ENCODE assay signal across 18 cellular contexts in genomic region chr2:196088209-196088608, GRCh38. TPM values are rescaled to one million over a fixed set of nuclear protein-coding genes. Genes with fewer than 3 reads are reported as not detected.
DNase-seq lines count a peak whose midpoint lies in the region; ATAC-seq and TF ChIP-seq lines count a peak whose summit lies in the region.
"Had no signal": no experiment of that assay in that cellular context is flagged by ENCODE, and none has a peak within 500 bp of the region (broad histone marks: within the 10 kb centered on the region; RNA-seq: fewer than 3 reads in every experiment).

No MANE protein-coding gene starts in this region.

- H3K4me3 Mint-ChIP-seq in HFFc6 (no peak overlapping the region), endodermal cell (no peak overlapping the region)
- no peak overlapping the region for H3K4me3 Mint-ChIP-seq in T-helper 2 cell treated with Interferon-gamma antibody and Interleukin-4, amounts not matched to agents 5 μg/mL and 100 μg/mL, for 36 hours
- H3K4me3 Mint-ChIP-seq: activated CD4-positive, alpha-beta memory T cell treated with anti-CD3 and anti-CD28 coated beads, Interleukin-2, amount 10 ng/mL, durations not matched to agents 7 days and 5 days had no signal

- peaks cover 8% of the 10 kb centered on the region for H3K9me3 Mint-ChIP-seq in HFFc6
- peaks cover 32% of the 10 kb centered on the region for H3K9me3 Mint-ChIP-seq in T-helper 2 cell treated with Interferon-gamma antibody and Interleukin-4, amounts not matched to agents 5 μg/mL and 100 μg/mL, for 36 hours
- peaks cover 32% of the 10 kb centered on the region for H3K9me3 Mint-ChIP-seq in endodermal cell

- DNase-seq in DMS153 (lab: John Stamatoyannopoulos, UW) (peak; percentile 20), HFFc6 (peak; percentile 34), Peyer's patch (peak in 2 of 3 donors; percentile 51 to 67), fibroblast of the aortic adventitia (ENCODE audit: low read depth) (peak; percentile 48), HEK293T (ENCODE audit: extremely low spot score) (no peak), endodermal cell (no peak)
- no peak for DNase-seq in T-helper 2 cell treated with Interferon-gamma antibody and Interleukin-4, amounts not matched to agents 5 μg/mL and 100 μg/mL, for 36 hours (ENCODE audit: low spot score)
- DNase-seq: activated CD4-positive, alpha-beta memory T cell treated with anti-CD3 and anti-CD28 coated beads, Interleukin-2, amount 10 ng/mL, durations not matched to agents 7 days and 5 days; activated gamma-delta T cell; GDM1; mesendoderm; NCI-H146; PC-3 had no signal

- TF ChIP-seq POLR2A in Peyer's patch (IDR thresholded peaks at IDR 0.05), result no peak

- H3K27me3 Mint-ChIP-seq in HFFc6 (ENCODE audit: insufficient read depth), result peaks cover 2% of the 10 kb centered on the region
- H3K27me3 Mint-ChIP-seq in T-helper 2 cell treated with Interferon-gamma antibody and Interleukin-4, amounts not matched to agents 5 μg/mL and 100 μg/mL, for 36 hours (ENCODE audit: low read depth), result no peaks in the 10 kb centered on the region
- H3K27me3 Mint-ChIP-seq in endodermal cell (ENCODE audit: insufficient read depth), result no peaks in the 10 kb centered on the region

- POLR2A ChIA-PET in HEK293T (lab: Yijun Ruan, JAX), result no interaction called here

- 88 to 92% methylated on average over 2 of the region's 2 CpGs for WGBS in endodermal cell (ENCODE audit: insufficient coverage in 1 of 2, insufficient read length in 1 of 2), 2 experiments

- H3K9ac ChIP-seq in endodermal cell (ENCODE audit: extremely low read depth, low read length, poor library complexity, severe bottlenecking), result no peak overlapping the region
- H3K9ac ChIP-seq: BLaER1 treated with 17β-estradiol and CSF1 and Interleukin-3, amounts not matched to agents 10 nM and 100 nM had no signal

- H3K27ac Mint-ChIP-seq in HFFc6, result no peak overlapping the region
- H3K27ac Mint-ChIP-seq in T-helper 2 cell treated with Interferon-gamma antibody and Interleukin-4, amounts not matched to agents 5 μg/mL and 100 μg/mL, for 36 hours, result no peak overlapping the region
- no peak overlapping the region for H3K27ac Mint-ChIP-seq in endodermal cell
- H3K27ac Mint-ChIP-seq: activated CD4-positive, alpha-beta memory T cell treated with anti-CD3 and anti-CD28 coated beads, Interleukin-2, amount 10 ng/mL, durations not matched to agents 7 days and 5 days had no signal

- CTCF ChIA-PET in HEK293T (lab: Yijun Ruan, JAX), result no interaction called here

- H3K36me3 Mint-ChIP-seq in HFFc6 (ENCODE audit: low read depth) (peaks cover 13% of the 10 kb centered on the region), endodermal cell (ENCODE audit: low read depth) (peaks cover 4% of the 10 kb centered on the region)
- peaks cover 7% of the 10 kb centered on the region for H3K36me3 Mint-ChIP-seq in T-helper 2 cell treated with Interferon-gamma antibody and Interleukin-4, amounts not matched to agents 5 μg/mL and 100 μg/mL, for 36 hours (ENCODE audit: low read depth)

- ATAC-seq in GM21786 (IDR thresholded peaks at IDR 0.05; ENCODE audit: unreplicated experiment), result no peak
- ATAC-seq: HCT116, PC-3 had no signal

- H3K4me3 ChIP-seq in Peyer's patch (no peak overlapping the region), fibroblast of the aortic adventitia (ENCODE audit: low read depth, low read length) (no peak overlapping the region), endodermal cell (ENCODE audit: low read length) (no peak overlapping the region)
- H3K4me3 ChIP-seq: BLaER1 treated with 17β-estradiol and CSF1 and Interleukin-3, amounts not matched to agents 10 nM and 100 nM; smooth muscle cell had no signal

- H3K36me3 ChIP-seq in Peyer's patch (no peaks in the 10 kb centered on the region), endodermal cell (ENCODE audit: control insufficient read depth, insufficient read depth, low read length) (no peaks in the 10 kb centered on the region)
- H3K36me3 ChIP-seq: neutrophil had no signal

- H3K4me1 ChIP-seq in Peyer's patch, result no peaks in the 10 kb centered on the region
- H3K4me1 ChIP-seq in endodermal cell (ENCODE audit: control insufficient read depth, insufficient read depth, low read length), result no peaks in the 10 kb centered on the region
- H3K4me1 ChIP-seq: BLaER1 treated with 17β-estradiol and CSF1 and Interleukin-3, amounts not matched to agents 10 nM and 100 nM had no signal

- H3K27me3 ChIP-seq in Peyer's patch (no peaks in the 10 kb centered on the region), endodermal cell (ENCODE audit: control insufficient read depth, insufficient read depth, low read length, poor library complexity, severe bottlenecking) (no peaks in the 10 kb centered on the region)
- H3K27me3 ChIP-seq: BLaER1 treated with 17β-estradiol and CSF1 and Interleukin-3, amounts not matched to agents 10 nM and 100 nM; neutrophil had no signal

- H3K27ac ChIP-seq in Peyer's patch (no peak overlapping the region), endodermal cell (ENCODE audit: low read depth, low read length) (no peak overlapping the region)
- H3K27ac ChIP-seq: BLaER1 treated with 17β-estradiol and CSF1 and Interleukin-3, amounts not matched to agents 10 nM and 100 nM; neutrophil had no signal

- H3K9me3 ChIP-seq in Peyer's patch, result peaks cover 0 to 9% (median 2%) of the 10 kb centered on the region in 4 donors
- H3K9me3 ChIP-seq in endodermal cell (ENCODE audit: control insufficient read depth, low read length), result peaks cover 11% of the 10 kb centered on the region
- H3K9me3 ChIP-seq: neutrophil had no signal

- no peak for TF ChIP-seq CTCF in HFFc6 (IDR thresholded peaks at IDR 0.05)
- no peak for TF ChIP-seq CTCF in Peyer's patch (IDR thresholded peaks at IDR 0.05)
- TF ChIP-seq CTCF in fibroblast of the aortic adventitia (IDR thresholded peaks at IDR 0.05; ENCODE audit: insufficient read depth, low read length), result no peak
- TF ChIP-seq CTCF in endodermal cell (conservative IDR thresholded peaks at IDR 0.05), result no peak

- H3K4me1 Mint-ChIP-seq in HFFc6 (ENCODE audit: low read depth), result no peaks in the 10 kb centered on the region
- peaks cover 11% of the 10 kb centered on the region for H3K4me1 Mint-ChIP-seq in T-helper 2 cell treated with Interferon-gamma antibody and Interleukin-4, amounts not matched to agents 5 μg/mL and 100 μg/mL, for 36 hours (ENCODE audit: low read depth)
- no peaks in the 10 kb centered on the region for H3K4me1 Mint-ChIP-seq in endodermal cell

TF ChIP-seq in HEK293T, 16 proteins besides CTCF, POLR2A, EP300 and RAD21:
- TF ChIP-seq BHLHE40 (IDR thresholded peaks at IDR 0.05; ENCODE audit: borderline replicate concordance) (no peak), CTBP1 (IDR thresholded peaks at IDR 0.05; ENCODE audit: borderline replicate concordance) (no peak), ZNF384 (IDR thresholded peaks at IDR 0.05) (no peak), ARNT (IDR thresholded peaks at IDR 0.05) (no peak), FOXK2 (IDR thresholded peaks at IDR 0.05) (no peak), HDGF (IDR thresholded peaks at IDR 0.05; ENCODE audit: borderline replicate concordance) (no peak), PKNOX1 (IDR thresholded peaks at IDR 0.05) (no peak), TARDBP (IDR thresholded peaks at IDR 0.05) (no peak), NFRKB (IDR thresholded peaks at IDR 0.05) (no peak), SUZ12 (IDR thresholded peaks at IDR 0.05) (no peak), FOXA1 (IDR thresholded peaks at IDR 0.05) (no peak), ELF4 (IDR thresholded peaks at IDR 0.05) (no peak), FOXM1 (IDR thresholded peaks at IDR 0.05; ENCODE audit: borderline replicate concordance) (no peak), SP1 (IDR thresholded peaks at IDR 0.05) (no peak), L3MBTL2 (conservative IDR thresholded peaks at IDR 0.05) (no peak), LEF1 (IDR thresholded peaks at IDR 0.05; ENCODE audit: borderline replicate concordance) (no peak)

RNA-seq across cellular contexts. Expression of gene DNAH7, which starts 19.6 kb away (rescaled TPM):
- total RNA-seq in HFFc6 (2021; fragmentation: NEBNext Ultra II Directional; extraction: Animal tissue kit (Norgen Biotek cat#: 25700)), result under 1 TPM; 0.05 to 0.41 (median 0.23) TPM
- 10 to 100 TPM in 1 of 4 donors, 1 to 10 TPM in 3; 1.3 to 11.9 (median 2.4) TPM for total RNA-seq in Peyer's patch
- 2.6 and 2.7 TPM in 2 replicates for total RNA-seq in fibroblast of the aortic adventitia (ENCODE audit: low replicate concordance)
- 1 to 10 TPM; 1.1 to 1.5 TPM for total RNA-seq in endodermal cell
- polyA plus RNA-seq in endodermal cell (2013, experiment 1 of 2), result 0.68 TPM
- 0.75 TPM for polyA plus RNA-seq in endodermal cell (2013, experiment 2 of 2)
- total RNA-seq: activated CD4-positive, alpha-beta memory T cell treated with anti-CD3 and anti-CD28 coated beads, Interleukin-2, amount 10 ng/mL, durations not matched to agents 7 days and 5 days had no signal

Comparison
In these comparisons a context has a peak if more than half of its experiments do, and no peak if none do; other contexts are left out.
1. DNase-seq: peak in DMS153 (single experiment), HFFc6 (single experiment), Peyer's patch (2 of 3) and fibroblast of the aortic adventitia (single experiment); none in HEK293T (single experiment), T-helper 2 cell treated with Interferon-gamma antibody and Interleukin-4, amounts not matched to agents 5 μg/mL and 100 μg/mL, for 36 hours (single experiment) and endodermal cell (single experiment).